12 cellular contexts compared by ENCODE assay signal in genomic region chr17:74466785-74467158, GRCh38. TPM values are rescaled to one million over a fixed set of nuclear protein-coding genes. Genes with fewer than 3 reads are reported as not detected.
DNase-seq lines count a peak whose midpoint lies in the region; ATAC-seq and TF ChIP-seq lines count a peak whose summit lies in the region.
"Had no signal": no experiment of that assay in that cellular context is flagged by ENCODE, and none has a peak within 500 bp of the region (broad histone marks: within the 10 kb centered on the region; RNA-seq: fewer than 3 reads in every experiment).

No MANE protein-coding gene starts in this region.

- no peak for DNase-seq in activated T-cell treated with anti-CD3 and anti-CD28 coated beads, Interleukin-2, amount 50 U/mL, for 24 hours
- no peak for DNase-seq in activated T-cell treated with anti-CD3 and anti-CD28 coated beads for 4 hours
- DNase-seq in activated naive CD8-positive, alpha-beta T cell treated with anti-CD3 and anti-CD28 coated beads for 36 hours, result no peak
- DNase-seq in suprapubic skin (ENCODE audit: low spot score in 2 of 2), result no peak
- DNase-seq in islet precursor cell, result no peak
- DNase-seq: NCI-H226 had no signal

- H3K4me3 ChIP-seq in liver (ENCODE audit: low read depth in 1 of 3, low read length in 3 of 3), result peak overlapping the region in 2 of 3 donors; percentile 33
- peak overlapping the region; percentile 34 for H3K4me3 ChIP-seq in suprapubic skin

- no peak for TF ChIP-seq POLR2A in suprapubic skin (IDR thresholded peaks at IDR 0.05)

- H3K9me3 ChIP-seq in liver (ENCODE audit: control insufficient read depth in 4 of 4, low read length in 3 of 4) (no peaks in the 10 kb centered on the region), suprapubic skin (no peaks in the 10 kb centered on the region)

- H3K27me3 ChIP-seq in liver (ENCODE audit: control insufficient read depth in 4 of 4, insufficient read depth in 4 of 4, low read length in 3 of 4) (no peaks in the 10 kb centered on the region), suprapubic skin (peaks cover 37% of the 10 kb centered on the region)

- peak overlapping the region; percentile 55 for H3K27ac Mint-ChIP-seq in activated T-cell treated with anti-CD3 and anti-CD28 coated beads, Interleukin-2, amount 50 U/mL, for 24 hours
- peak overlapping the region; percentile 68 for H3K27ac Mint-ChIP-seq in activated naive CD8-positive, alpha-beta T cell treated with anti-CD3 and anti-CD28 coated beads for 36 hours

- TF ChIP-seq CTCF in liver (IDR thresholded peaks at IDR 0.05; ENCODE audit: low read depth, low read length, missing input control), result no peak
- TF ChIP-seq CTCF in suprapubic skin (IDR thresholded peaks at IDR 0.05), result no peak

- H3K36me3 ChIP-seq in liver (ENCODE audit: control insufficient read depth in 4 of 4, insufficient read depth in 3 of 4, low read depth in 1 of 4, low read length in 3 of 4) (no peaks in the 10 kb centered on the region), suprapubic skin (no peaks in the 10 kb centered on the region)

- no peaks in the 10 kb centered on the region for H3K36me3 Mint-ChIP-seq in activated T-cell treated with anti-CD3 and anti-CD28 coated beads, Interleukin-2, amount 50 U/mL, for 24 hours (ENCODE audit: low read depth)
- no peaks in the 10 kb centered on the region for H3K36me3 Mint-ChIP-seq in activated naive CD8-positive, alpha-beta T cell treated with anti-CD3 and anti-CD28 coated beads for 36 hours

- H3K27ac ChIP-seq in liver (ENCODE audit: low read depth in 1 of 2, low read length in 2 of 2), result peak overlapping the region; percentile 56 to 80
- H3K27ac ChIP-seq in suprapubic skin, result no peak overlapping the region

- H3K4me3 Mint-ChIP-seq in activated T-cell treated with anti-CD3 and anti-CD28 coated beads, Interleukin-2, amount 50 U/mL, for 24 hours, result no peak overlapping the region
- H3K4me3 Mint-ChIP-seq in activated naive CD8-positive, alpha-beta T cell treated with anti-CD3 and anti-CD28 coated beads for 36 hours, result no peak overlapping the region

- H3K4me1 Mint-ChIP-seq in activated T-cell treated with anti-CD3 and anti-CD28 coated beads, Interleukin-2, amount 50 U/mL, for 24 hours (ENCODE audit: low read depth), result peaks cover 44% of the 10 kb centered on the region
- peaks cover 26% of the 10 kb centered on the region for H3K4me1 Mint-ChIP-seq in activated naive CD8-positive, alpha-beta T cell treated with anti-CD3 and anti-CD28 coated beads for 36 hours

- no peak for TF ChIP-seq EP300 in suprapubic skin (IDR thresholded peaks at IDR 0.05)

- no peak for TF ChIP-seq RAD21 in liver (IDR thresholded peaks at IDR 0.05)

- ATAC-seq in GM18907 (IDR thresholded peaks at IDR 0.05; ENCODE audit: unreplicated experiment), result no peak
- ATAC-seq in HG02852 (IDR thresholded peaks at IDR 0.05; ENCODE audit: unreplicated experiment), result no peak

- WGBS in liver, result 34% methylated on average over 15 of the region's 15 CpGs
- WGBS in suprapubic skin, result 12% methylated on average over 15 of the region's 15 CpGs

- H3K27me3 Mint-ChIP-seq in activated T-cell treated with anti-CD3 and anti-CD28 coated beads, Interleukin-2, amount 50 U/mL, for 24 hours, result no peaks in the 10 kb centered on the region
- H3K27me3 Mint-ChIP-seq in activated naive CD8-positive, alpha-beta T cell treated with anti-CD3 and anti-CD28 coated beads for 36 hours, result no peaks in the 10 kb centered on the region

- no peaks in the 10 kb centered on the region for H3K9me3 Mint-ChIP-seq in activated T-cell treated with anti-CD3 and anti-CD28 coated beads, Interleukin-2, amount 50 U/mL, for 24 hours
- H3K9me3 Mint-ChIP-seq in activated naive CD8-positive, alpha-beta T cell treated with anti-CD3 and anti-CD28 coated beads for 36 hours, result no peaks in the 10 kb centered on the region

- H3K9ac ChIP-seq in liver (ENCODE audit: low read depth in 1 of 2, low read length in 2 of 2), result peak overlapping the region in 1 of 2 donors; percentile 59

- peaks cover 0 to 2% (median 0%) of the 10 kb centered on the region in 4 donors for H3K4me1 ChIP-seq in liver (ENCODE audit: control insufficient read depth in 4 of 4, insufficient read depth in 4 of 4, low read length in 3 of 4)
- H3K4me1 ChIP-seq in suprapubic skin, result peaks cover 5% of the 10 kb centered on the region

TF ChIP-seq in liver, 16 proteins besides CTCF, POLR2A, EP300 and RAD21:
- TF ChIP-seq TAF1 (conservative IDR thresholded peaks at IDR 0.05), result no peak
- TF ChIP-seq EGR1 (IDR thresholded peaks at IDR 0.05; ENCODE audit: low read depth in 2 of 2), result no peak
- TF ChIP-seq ATF3 (IDR thresholded peaks at IDR 0.05), result no peak

RNA-seq across cellular contexts. Expression of gene CD300A, which starts 0.3 kb away (rescaled TPM):
- 1 to 10 TPM; 4.4 to 5.6 TPM for total RNA-seq in activated naive CD8-positive, alpha-beta T cell treated with anti-CD3 and anti-CD28 coated beads for 36 hours
- total RNA-seq in liver (10 to 100 TPM in 1 of 2 donors, 1 to 10 TPM in 1; 9.0 to 11.5 TPM), suprapubic skin (1 to 10 TPM; 1.4 to 6.3 (median 2.9) TPM)
- 1 to 10 TPM; 2.2 to 7.0 TPM for polyA plus RNA-seq in liver
- total RNA-seq: bronchial epithelial cell, fibroblast of villous mesenchyme had no signal
- polyA plus RNA-seq: AG04450 had no signal

RNA-seq across cellular contexts. Expression of gene GPRC5C, which starts 34.9 kb away (rescaled TPM):
- total RNA-seq in activated naive CD8-positive, alpha-beta T cell treated with anti-CD3 and anti-CD28 coated beads for 36 hours, result 1 to 10 TPM in 1 of 2 experiments, under 1 TPM in 1; 0.66 to 2.1 TPM
- total RNA-seq in liver (10 to 100 TPM; 34.2 to 86.3 TPM), suprapubic skin (100 to 1,000 TPM in 1 of 4 donors, 10 to 100 TPM in 3; 72.0 to 106 (median 91.5) TPM)
- 100 to 1,000 TPM; 153 to 195 TPM for polyA plus RNA-seq in liver

Comparison
In these comparisons a context has a peak if more than half of its experiments do, and no peak if none do; other contexts are left out.
1. RNA of gene GPRC5C, which starts 34.9 kb away (total RNA-seq): 72.0 to 106 TPM in suprapubic skin and 34.2 to 86.3 TPM in liver; 0.66 to 2.1 TPM in activated naive CD8-positive, alpha-beta T cell treated with anti-CD3 and anti-CD28 coated beads for 36 hours; every median in the first group is over 10 times any median in the second.